In the genomic region with DNA sequence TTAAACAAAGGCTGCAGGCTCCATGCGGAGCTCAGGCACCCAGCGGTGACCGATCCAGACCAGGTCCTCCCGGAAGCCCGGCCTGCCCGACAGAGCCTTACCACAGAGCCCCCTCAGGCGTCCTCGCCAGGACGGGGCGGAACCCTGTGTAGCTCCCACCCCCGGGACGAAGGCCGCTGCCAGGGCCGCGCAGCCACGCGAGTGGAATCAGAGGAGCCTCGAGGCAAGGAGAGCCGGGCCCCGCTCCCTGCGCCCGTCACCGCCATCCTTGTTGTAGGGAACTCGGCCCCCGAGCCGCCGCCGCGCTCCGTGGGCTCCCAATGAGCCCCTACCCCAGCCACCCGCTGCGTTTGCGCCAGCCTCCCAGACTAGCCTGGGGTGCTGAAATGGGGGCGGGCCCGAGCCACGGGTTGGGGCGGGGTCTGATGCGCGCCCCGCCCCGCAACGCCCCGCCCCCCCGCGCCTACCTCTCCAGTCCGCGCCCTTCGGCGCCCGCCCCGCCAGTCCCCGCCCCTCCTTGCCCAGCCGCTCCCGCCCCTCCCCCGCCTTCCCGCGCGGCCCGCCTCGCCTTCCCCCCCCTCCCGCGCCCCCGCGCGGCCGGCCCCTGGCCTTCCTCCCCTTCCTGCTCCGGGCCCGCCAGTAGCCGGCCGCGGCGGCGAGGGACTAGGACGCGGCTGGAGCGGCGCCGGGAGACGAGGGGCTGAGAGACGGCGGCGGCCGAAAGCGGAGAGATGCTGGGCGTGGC, we compare ENCODE assay signal across 8 cellular contexts. TPM values are rescaled to one million over a fixed set of nuclear protein-coding genes. Genes with fewer than 3 reads are reported as not detected.
A peak's percentile ranks its signal among the peaks of the same experiment; 100 is the strongest.
DNase-seq lines count a peak whose midpoint lies in the region; ATAC-seq and TF ChIP-seq lines count a peak whose summit lies in the region.

A gene with protein sequence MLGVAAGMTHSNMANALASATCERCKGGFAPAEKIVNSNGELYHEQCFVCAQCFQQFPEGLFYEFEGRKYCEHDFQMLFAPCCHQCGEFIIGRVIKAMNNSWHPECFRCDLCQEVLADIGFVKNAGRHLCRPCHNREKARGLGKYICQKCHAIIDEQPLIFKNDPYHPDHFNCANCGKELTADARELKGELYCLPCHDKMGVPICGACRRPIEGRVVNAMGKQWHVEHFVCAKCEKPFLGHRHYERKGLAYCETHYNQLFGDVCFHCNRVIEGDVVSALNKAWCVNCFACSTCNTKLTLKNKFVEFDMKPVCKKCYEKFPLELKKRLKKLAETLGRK (plus strand): TSS at position 639 of the 745 bp plus-strand sequence. CDS start 93 bp downstream, at position 732.

- intact Hi-C loops in A673 (cut with micrococcal nuclease; ENCODE audit: unreplicated experiment) (no loop called here), breast epithelium (cut with DNase I; ENCODE audit: low total_unique reads) (loop anchor here (1.0 kb wide), 1 partner anchor 85 kb away; a partner anchor contains a TSS)

- no peaks in the 10 kb centered on the region for H3F3A ChIP-seq in smooth muscle cell (ENCODE audit: low read depth)

- TF ChIP-seq POLR2A in breast epithelium (IDR thresholded peaks at IDR 0.05) = peak; percentile 71

- H3K27ac ChIP-seq in A673 (ENCODE audit: low read depth, low read length, poor library complexity, severe bottlenecking) = peak within 1 kb of the TSS; percentile 88
- H3K27ac ChIP-seq in WERI-Rb-1 = peak within 1 kb of the TSS; percentile 96
- peak within 1 kb of the TSS; percentile 93 to 97 for H3K27ac ChIP-seq in breast epithelium
- peak within 1 kb of the TSS; percentile 87 for H3K27ac ChIP-seq in smooth muscle cell (ENCODE audit: low read depth)

- peak within 1 kb of the TSS; percentile 91 for H3K4me2 ChIP-seq in smooth muscle cell

- POLR2A ChIA-PET in A673 (lab: Charles Lee; ENCODE audit: low non-redundant PET) = interaction anchor here (0.6 to 0.7 kb wide), 2 partner anchors 44 to 85 kb away, joined by 3 to 7 read pairs; a partner anchor contains a TSS

- peak within 1 kb of the TSS; percentile 88 for H3K9ac ChIP-seq in smooth muscle cell (ENCODE audit: low read depth)

- H3K4me3 ChIP-seq in A673 (ENCODE audit: low read depth, low read length, poor library complexity, severe bottlenecking) = peak within 1 kb of the TSS; percentile 64
- peak within 1 kb of the TSS; percentile 59 for H3K4me3 ChIP-seq in WERI-Rb-1 (ENCODE audit: low read depth, low read length)
- H3K4me3 ChIP-seq in breast epithelium = peak within 1 kb of the TSS; percentile 75 to 86 (median 81)
- peak within 1 kb of the TSS; percentile 94 for H3K4me3 ChIP-seq in smooth muscle cell

- peaks cover 11% of the 10 kb centered on the region for H3K4me1 ChIP-seq in A673 (ENCODE audit: insufficient read depth, low read length, poor library complexity, severe bottlenecking)
- peaks cover 0 to 3% of the 10 kb centered on the region in 2 donors for H3K4me1 ChIP-seq in breast epithelium
- H3K4me1 ChIP-seq in smooth muscle cell (ENCODE audit: low read depth) = peaks cover 32% of the 10 kb centered on the region

- H3K9me3 ChIP-seq in A673 (ENCODE audit: low read depth, low read length, poor library complexity, severe bottlenecking) (no peaks in the 10 kb centered on the region), WERI-Rb-1 (ENCODE audit: severe bottlenecking) (no peaks in the 10 kb centered on the region), breast epithelium (no peaks in the 10 kb centered on the region), smooth muscle cell (replicated peaks; ENCODE audit: low read depth) (no peaks in the 10 kb centered on the region)

- no peak for TF ChIP-seq CTCF in A673 (conservative IDR thresholded peaks at IDR 0.05; ENCODE audit: low read depth, low read length)
- TF ChIP-seq CTCF in WERI-Rb-1 (IDR thresholded peaks at IDR 0.05; ENCODE audit: low read depth, low read length) = no peak
- no peak for TF ChIP-seq CTCF in breast epithelium (IDR thresholded peaks at IDR 0.05)
- no peak for TF ChIP-seq CTCF in smooth muscle cell (IDR thresholded peaks at IDR 0.05; ENCODE audit: borderline replicate concordance, insufficient read depth, poor library complexity, severe bottlenecking)

- H3K79me2 ChIP-seq in smooth muscle cell (ENCODE audit: low read depth) = peaks cover 57% of the 10 kb centered on the region

- BruUV-seq in A673 (replicated peaks; lab: Mats Ljungman, UMichigan) = no TSS peak

- CTCF ChIA-PET in A673 (lab: Charles Lee) = interaction anchor here (0.6 to 1.4 kb wide), 2 partner anchors 50 to 101 kb away, joined by 4 to 6 read pairs; no protein-coding TSS in a partner anchor

- H2AFZ ChIP-seq in smooth muscle cell (ENCODE audit: low read depth) = peak within 1 kb of the TSS; percentile 41

- peak; percentile 89 for DNase-seq in A673 (ENCODE audit: low spot score)
- peak; percentile 79 for DNase-seq in NCI-H2171 (lab: John Stamatoyannopoulos, UW)
- peak; percentile 90 for DNase-seq in WERI-Rb-1
- peak; percentile 87 to 92 for DNase-seq in breast epithelium (ENCODE audit: low spot score in 2 of 2)
- peak; percentile 94 for DNase-seq in iPS-NIHi7 (ENCODE audit: extremely low spot score)
- DNase-seq in smooth muscle cell (lab: John Stamatoyannopoulos, UW; ENCODE audit: unreplicated experiment) = peak; percentile 94

- under 1% methylated on average over 40 of the region's 85 CpGs for WGBS in smooth muscle cell (ENCODE audit: low lambda C conversion rate)

- H3K36me3 ChIP-seq in A673 (ENCODE audit: insufficient read depth, low read length, poor library complexity, severe bottlenecking) = no peaks in the 10 kb centered on the region
- peaks cover 4% of the 10 kb centered on the region for H3K36me3 ChIP-seq in WERI-Rb-1
- no peaks in the 10 kb centered on the region for H3K36me3 ChIP-seq in breast epithelium
- H3K36me3 ChIP-seq in smooth muscle cell (ENCODE audit: low read depth) = no peaks in the 10 kb centered on the region

- ATAC-seq in GM18520 (IDR thresholded peaks at IDR 0.05; ENCODE audit: unreplicated experiment) = peak; percentile 77
- peak; percentile 78 for ATAC-seq in HG03060 (IDR thresholded peaks at IDR 0.05; ENCODE audit: low read depth, unreplicated experiment)

- peaks cover 43% of the 10 kb centered on the region for H4K20me1 ChIP-seq in smooth muscle cell (ENCODE audit: low read depth)

- H3K27me3 ChIP-seq in A673 (replicated peaks; ENCODE audit: insufficient read depth, low read depth, low read length, poor library complexity) (no peaks in the 10 kb centered on the region), WERI-Rb-1 (ENCODE audit: insufficient read depth, low read depth, severe bottlenecking) (no peaks in the 10 kb centered on the region), breast epithelium (no peaks in the 10 kb centered on the region), smooth muscle cell (ENCODE audit: low read depth) (no peaks in the 10 kb centered on the region)

RNA-seq across cellular contexts. Expression of the gene that starts here (rescaled TPM):
- 42.9 and 43.9 TPM in 2 replicates for total RNA-seq in A673 (2021)
- total RNA-seq in breast epithelium = 100 to 1,000 TPM in 1 of 3 donors, 10 to 100 TPM in 2; 66.5 to 123 (median 93.1) TPM
- 147 and 155 TPM in 2 replicates for total RNA-seq in smooth muscle cell
- polyA plus RNA-seq in smooth muscle cell = 56.9 and 63.1 TPM in 2 replicates

Comparison
In these comparisons a context has a peak if more than half of its experiments do, and no peak if none do; other contexts are left out.
1. Peak in every context shown above with its lines: DNase-seq, ATAC-seq, H3K4me3 ChIP-seq and H3K27ac ChIP-seq.